In genomic region chr1:220873087-220873486, GRCh38 we compare ENCODE assay signal across 22 cellular contexts. TPM values are rescaled to one million over a fixed set of nuclear protein-coding genes. Genes with fewer than 3 reads are reported as not detected.
"Had no signal": no experiment of that assay in that cellular context is flagged by ENCODE, and none has a peak within 500 bp of the region (broad histone marks: within the 10 kb centered on the region; RNA-seq: fewer than 3 reads in every experiment).

No MANE protein-coding gene starts in this region.

- H3K4me2 ChIP-seq: KMS-11 had no signal

- H3K27me3 ChIP-seq: Peyer's patch, SJSA1 had no signal

- DNase-seq: activated CD4-positive, alpha-beta memory T cell treated with anti-CD3 and anti-CD28 coated beads for 36 hours; activated CD4-positive, alpha-beta T cell treated with anti-CD3 and anti-CD28 coated beads, Interleukin-2, amount 10 ng/mL, durations not matched to agents 7 days and 5 days; activated CD4-positive, CD25-positive, alpha-beta regulatory T cell treated with anti-CD3 and anti-CD28 coated beads, Interleukin-2, amount 50 U/mL, for 72 hours; activated CD8-positive, alpha-beta memory T cell treated with anti-CD3 and anti-CD28 coated beads for 24 hours; activated gamma-delta T cell; activated naive CD4-positive, alpha-beta T cell treated with anti-CD3 and anti-CD28 coated beads for 36 hours; activated naive CD8-positive, alpha-beta T cell treated with anti-CD3 and anti-CD28 coated beads for 36 hours; activated T-cell treated with anti-CD3 and anti-CD28 coated beads, Interleukin-2, amount 50 U/mL, for 4 hours; brain microvascular endothelial cell; NCI-H1092; NCI-H1930; NCI-H510A treated with DMSO at 0.1 percent for 48 hours; NCI-H69; NK-92 treated with Interleukin-12 subunit alpha and Interleukin-12 subunit beta, amount 100 ng/mL, for 24 hours; Peyer's patch; Right ventricle myocardium superior had no signal

- H3K9ac ChIP-seq: KMS-11 had no signal

- ATAC-seq: activated T-cell treated with anti-CD3 and anti-CD28 coated beads, Interleukin-2, amount 50 U/mL, for 4 hours; SK-N-SH treated with all-trans-retinoic acid at 6 μM for 48 hours; WTC11 had no signal

- H3K4me3 ChIP-seq: cardiac muscle cell, Peyer's patch, SJSA1 had no signal

- H3K9me3 ChIP-seq: Peyer's patch, SJSA1 had no signal

- H3K36me3 ChIP-seq: brain microvascular endothelial cell, cardiac muscle cell, Peyer's patch, SJSA1 had no signal

- H3K27ac ChIP-seq: brain microvascular endothelial cell, cardiac muscle cell, KMS-11, Peyer's patch, RWPE1, SJSA1 had no signal

RNA-seq across cellular contexts. Expression of gene HLX, which starts 6.2 kb away (rescaled TPM):
- total RNA-seq: activated naive CD8-positive, alpha-beta T cell treated with anti-CD3 and anti-CD28 coated beads for 36 hours; WTC11 had no signal
